Comparison of ENCODE assay signal across 9 cellular contexts in the genomic region with DNA sequence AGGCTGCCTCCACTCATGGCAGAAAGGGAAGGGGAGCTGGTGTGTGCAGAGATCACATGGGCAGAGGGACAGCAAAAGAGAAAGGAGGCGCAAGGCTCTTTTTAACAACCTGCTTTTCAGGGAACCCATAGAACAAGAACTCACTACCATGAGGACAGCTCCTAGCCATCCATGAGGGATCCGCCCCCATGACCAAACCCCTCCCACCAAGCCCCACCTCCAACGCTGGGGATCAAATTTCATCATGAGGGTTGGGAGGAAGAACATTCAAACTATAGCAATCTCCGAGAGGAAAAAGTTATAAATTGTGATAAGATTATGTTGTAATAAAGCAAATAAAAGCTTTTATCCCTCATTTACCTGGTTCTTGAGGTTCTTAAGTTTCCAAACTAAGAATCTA.
DNase-seq lines count a peak whose midpoint lies in the region; ATAC-seq, FAIRE-seq and TF ChIP-seq lines count a peak whose summit lies in the region.
"Had no signal": no experiment of that assay in that cellular context is flagged by ENCODE, and none has a peak within 500 bp of the region (broad histone marks: within the 10 kb centered on the region; RNA-seq: fewer than 3 reads in every experiment).

No MANE protein-coding gene starts in this region.

- peaks cover 0 to 3% of the 10 kb centered on the region in 2 donors for H3K4me1 ChIP-seq in gastrocnemius medialis

- no peak overlapping the region for H3K27ac Mint-ChIP-seq in activated CD4-positive, alpha-beta T cell treated with anti-CD3 and anti-CD28 coated beads, Interleukin-2, amount 10 ng/mL, durations not matched to agents 24 days and 14 days
- H3K27ac Mint-ChIP-seq in effector memory CD8-positive, alpha-beta T cell: peak overlapping the region; percentile 13 to 32

- H3K4me1 Mint-ChIP-seq in activated CD4-positive, alpha-beta T cell treated with anti-CD3 and anti-CD28 coated beads, Interleukin-2, amount 10 ng/mL, durations not matched to agents 24 days and 14 days: no peaks in the 10 kb centered on the region
- H3K4me1 Mint-ChIP-seq in effector memory CD8-positive, alpha-beta T cell (ENCODE audit: low read depth in 2 of 2): peaks cover 4 to 11% of the 10 kb centered on the region in 2 donors

- peak; percentile 10 to 19 for DNase-seq in activated CD4-positive, alpha-beta T cell treated with anti-CD3 and anti-CD28 coated beads, Interleukin-2, amount 50 U/mL, for 48 hours
- no peak for DNase-seq in activated CD4-positive, alpha-beta T cell treated with anti-CD3 and anti-CD28 coated beads, Interleukin-2, amount 10 ng/mL, durations not matched to agents 24 days and 14 days
- DNase-seq in LHCN-M2 (ENCODE audit: low read depth): peak; percentile 10
- no peak for DNase-seq in effector memory CD8-positive, alpha-beta T cell
- DNase-seq in gastrocnemius medialis: peak in 1 of 2 donors; percentile 42
- DNase-seq in GM13976 (ENCODE audit: low spot score): no peak
- DNase-seq in D341Med (ENCODE audit: low spot score): no peak
- no peak for DNase-seq in frontal cortex (ENCODE audit: low spot score in 2 of 2)
- DNase-seq: activated effector memory CD4-positive, alpha-beta T cell treated with Interleukin-2 at 50 U/mL for 16 hours had no signal

- TF ChIP-seq CTCF in gastrocnemius medialis (IDR thresholded peaks at IDR 0.05 in 4 of 5, conservative IDR thresholded peaks at IDR 0.05 in 1 of 5): no peak
- no peak for TF ChIP-seq CTCF in GM13976 (IDR thresholded peaks at IDR 0.05; ENCODE audit: borderline replicate concordance, control extremely low read depth, extremely low read depth, insufficient read depth, missing control alignments)

- H3K27me3 Mint-ChIP-seq in activated CD4-positive, alpha-beta T cell treated with anti-CD3 and anti-CD28 coated beads, Interleukin-2, amount 10 ng/mL, durations not matched to agents 24 days and 14 days: no peaks in the 10 kb centered on the region
- H3K27me3 Mint-ChIP-seq in effector memory CD8-positive, alpha-beta T cell: peaks cover 0 to 6% of the 10 kb centered on the region in 2 donors

- H3K9me3 Mint-ChIP-seq in activated CD4-positive, alpha-beta T cell treated with anti-CD3 and anti-CD28 coated beads, Interleukin-2, amount 10 ng/mL, durations not matched to agents 24 days and 14 days: no peaks in the 10 kb centered on the region
- no peaks in the 10 kb centered on the region for H3K9me3 Mint-ChIP-seq in effector memory CD8-positive, alpha-beta T cell

- no peaks in the 10 kb centered on the region for H3K9me3 ChIP-seq in gastrocnemius medialis

- FAIRE-seq in frontal cortex (lab: Jason Lieb, UNC): no peak

- H3K27me3 ChIP-seq in gastrocnemius medialis: no peaks in the 10 kb centered on the region

- H3K27ac ChIP-seq in gastrocnemius medialis: no peak overlapping the region

- ATAC-seq in effector memory CD8-positive, alpha-beta T cell (replicated peaks): no peak
- ATAC-seq in gastrocnemius medialis: peak; percentile 71 to 73

- H3K36me3 Mint-ChIP-seq in activated CD4-positive, alpha-beta T cell treated with anti-CD3 and anti-CD28 coated beads, Interleukin-2, amount 10 ng/mL, durations not matched to agents 24 days and 14 days (ENCODE audit: low read depth): no peaks in the 10 kb centered on the region
- H3K36me3 Mint-ChIP-seq in effector memory CD8-positive, alpha-beta T cell (ENCODE audit: insufficient read depth): peaks cover 2% of the 10 kb centered on the region

- in situ Hi-C loops in gastrocnemius medialis (cut with MboI; ENCODE audit: low sequenced_read_pairs in 4 of 4): no loop called here
- in situ Hi-C loops in GM13976 (cut with MboI; ENCODE audit: low sequenced_read_pairs, unreplicated experiment): no loop called here

- no peak for TF ChIP-seq POLR2A in gastrocnemius medialis (IDR thresholded peaks at IDR 0.05)

- H3K4me3 ChIP-seq in gastrocnemius medialis: peak overlapping the region in 3 of 4 donors; percentile 22 to 29 (median 23)

- intact Hi-C loops in activated CD4-positive, alpha-beta T cell treated with anti-CD3 and anti-CD28 coated beads, Interleukin-2, amount 10 ng/mL, durations not matched to agents 24 days and 14 days (cut with micrococcal nuclease): loop anchor here (1.0 kb wide), 1 partner anchor 93 kb away; no protein-coding TSS in a partner anchor
- intact Hi-C loops in gastrocnemius medialis (cut with DNase I; ENCODE audit: low total_unique reads): no loop called here

- no peaks in the 10 kb centered on the region for H3K36me3 ChIP-seq in gastrocnemius medialis

- H3K4me3 Mint-ChIP-seq in activated CD4-positive, alpha-beta T cell treated with anti-CD3 and anti-CD28 coated beads, Interleukin-2, amount 10 ng/mL, durations not matched to agents 24 days and 14 days: no peak overlapping the region
- no peak overlapping the region for H3K4me3 Mint-ChIP-seq in effector memory CD8-positive, alpha-beta T cell

Comparison
In these comparisons a context has a peak if more than half of its experiments do, and no peak if none do; other contexts are left out.
1. DNase-seq: peak in activated CD4-positive, alpha-beta T cell treated with anti-CD3 and anti-CD28 coated beads, Interleukin-2, amount 50 U/mL, for 48 hours (2 of 2) and LHCN-M2 (single experiment); none in activated CD4-positive, alpha-beta T cell treated with anti-CD3 and anti-CD28 coated beads, Interleukin-2, amount 10 ng/mL, durations not matched to agents 24 days and 14 days (single experiment), effector memory CD8-positive, alpha-beta T cell (0 of 3), GM13976 (single experiment), D341Med (single experiment) and frontal cortex (0 of 2).